19 cellular contexts compared by ENCODE assay signal in the genomic region with DNA sequence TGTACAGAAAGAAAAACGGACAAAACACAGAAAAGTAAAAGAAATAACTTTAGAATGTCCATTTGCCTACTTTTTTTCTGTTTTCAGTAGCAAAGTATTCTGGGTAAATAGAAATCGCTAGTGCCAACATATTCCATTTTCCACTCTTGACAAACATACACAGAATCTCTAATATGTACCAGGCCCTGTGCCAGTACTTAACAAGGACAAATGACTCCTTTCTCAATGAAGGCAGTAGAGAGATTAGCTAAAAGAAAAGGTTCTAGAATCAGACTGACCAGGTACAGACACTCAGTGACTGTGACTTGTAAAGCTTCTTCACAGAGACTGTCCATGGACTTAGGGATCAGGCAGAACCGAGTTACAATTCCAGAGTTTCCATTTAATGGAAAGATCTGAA.
DNase-seq lines count a peak whose midpoint lies in the region; ATAC-seq, FAIRE-seq and TF ChIP-seq lines count a peak whose summit lies in the region.
"Had no signal": no experiment of that assay in that cellular context is flagged by ENCODE, and none has a peak within 500 bp of the region (broad histone marks: within the 10 kb centered on the region; RNA-seq: fewer than 3 reads in every experiment).

No MANE protein-coding gene starts in this region.

- H3K27me3 ChIP-seq in adipocyte (replicated peaks; ENCODE audit: control insufficient read depth, insufficient read depth, low read length), result no peaks in the 10 kb centered on the region
- H3K27me3 ChIP-seq in pancreas, result no peaks in the 10 kb centered on the region
- no peaks in the 10 kb centered on the region for H3K27me3 ChIP-seq in sigmoid colon
- H3K27me3 ChIP-seq in esophagus muscularis mucosa, result no peaks in the 10 kb centered on the region
- H3K27me3 ChIP-seq: SJCRH30 had no signal

- TF ChIP-seq EP300 in sigmoid colon (IDR thresholded peaks at IDR 0.05), result no peak
- no peak for TF ChIP-seq EP300 in esophagus muscularis mucosa (IDR thresholded peaks at IDR 0.05)

- H3K9me3 ChIP-seq in adipocyte (ENCODE audit: control insufficient read depth, low read length), result no peaks in the 10 kb centered on the region
- H3K9me3 ChIP-seq in pancreas, result no peaks in the 10 kb centered on the region
- no peaks in the 10 kb centered on the region for H3K9me3 ChIP-seq in sigmoid colon
- H3K9me3 ChIP-seq in esophagus muscularis mucosa, result peaks cover 0 to 6% (median 0%) of the 10 kb centered on the region in 4 donors
- H3K9me3 ChIP-seq: Caco-2, SJCRH30 had no signal

- H3K4me1 ChIP-seq in adipocyte (ENCODE audit: control insufficient read depth, insufficient read depth, low read length) (peaks cover 26% of the 10 kb centered on the region), pancreas (no peaks in the 10 kb centered on the region), sigmoid colon (peaks cover 0 to 32% (median 5%) of the 10 kb centered on the region in 4 donors), esophagus muscularis mucosa (peaks cover 0 to 31% (median 15%) of the 10 kb centered on the region in 4 donors)
- H3K4me1 ChIP-seq: Caco-2, SJCRH30 had no signal

- H3K27ac ChIP-seq in pancreas (no peak overlapping the region), sigmoid colon (peak overlapping the region in 1 of 4 donors; percentile 33), esophagus muscularis mucosa (replicated peaks in 1 of 4) (peak overlapping the region in 1 of 4 donors; percentile 7)
- H3K27ac ChIP-seq: SJCRH30 had no signal

- no peak for TF ChIP-seq POLR2A in sigmoid colon (IDR thresholded peaks at IDR 0.05)
- no peak for TF ChIP-seq POLR2A in esophagus muscularis mucosa (IDR thresholded peaks at IDR 0.05; ENCODE audit: low read depth)

- H3K36me3 ChIP-seq in adipocyte (ENCODE audit: control insufficient read depth, insufficient read depth, low read length, severe bottlenecking) (no peaks in the 10 kb centered on the region), pancreas (no peaks in the 10 kb centered on the region), sigmoid colon (no peaks in the 10 kb centered on the region), esophagus muscularis mucosa (no peaks in the 10 kb centered on the region)
- H3K36me3 ChIP-seq: SJCRH30 had no signal

- peak in 3 of 4 donors; percentile 66 to 80 (median 77) for ATAC-seq in pancreas

- H3K4me3 ChIP-seq in adipocyte (ENCODE audit: low read length) (no peak overlapping the region), pancreas (no peak overlapping the region), sigmoid colon (no peak overlapping the region), esophagus muscularis mucosa (no peak overlapping the region)
- H3K4me3 ChIP-seq: SJCRH30 had no signal

- intact Hi-C loops in pancreas (cut with DNase I), result no loop called here
- intact Hi-C loops in sigmoid colon (cut with DNase I), result no loop called here
- intact Hi-C loops in esophagus muscularis mucosa (cut with DNase I), result no loop called here

- DNase-seq in NCI-H2171 treated with DMSO at 0.1 percent for 48 hours (lab: John Stamatoyannopoulos, UW), result peak; percentile 62
- no peak for DNase-seq in NCI-H2171 (lab: John Stamatoyannopoulos, UW)
- peak; percentile 44 for DNase-seq in NCI-H2029 treated with DMSO at 0.1 percent for 48 hours (lab: John Stamatoyannopoulos, UW)
- peak; percentile 25 for DNase-seq in adipocyte (ENCODE audit: low read depth)
- DNase-seq in pancreas, result no peak
- no peak for DNase-seq in sigmoid colon
- DNase-seq in esophagus muscularis mucosa (ENCODE audit: extremely low spot score), result no peak
- DNase-seq in kidney glomerular epithelial cell (lab: John Stamatoyannopoulos, UW), result no peak
- DNase-seq: 8988T; Caco-2; CD4-positive, alpha-beta T cell; H7; HFFc6; KG1; NCI-H1417; NCI-H1930; NCI-H510A; SJCRH30 had no signal

- no peak overlapping the region for H3K9ac ChIP-seq in adipocyte (ENCODE audit: low read length)

- FAIRE-seq in pancreas (lab: Jason Lieb, UNC), result no peak
- FAIRE-seq: GM12891 had no signal

- TF ChIP-seq CTCF in pancreas (IDR thresholded peaks at IDR 0.05) (no peak), sigmoid colon (IDR thresholded peaks at IDR 0.05) (no peak), esophagus muscularis mucosa (IDR thresholded peaks at IDR 0.05) (no peak)

- 31 to 35% methylated on average over 3 of the region's 3 CpGs for WGBS in pancreas, 2 donors
- WGBS in sigmoid colon, 2 donors, result 65 to 76% methylated on average over 3 of the region's 3 CpGs
- 74% methylated on average over 3 of the region's 3 CpGs for WGBS in esophagus muscularis mucosa

Comparison
In these comparisons a context has a peak if more than half of its experiments do, and no peak if none do; other contexts are left out.
1. DNase-seq: peak in NCI-H2171 treated with DMSO at 0.1 percent for 48 hours (single experiment), NCI-H2029 treated with DMSO at 0.1 percent for 48 hours (single experiment) and adipocyte (single experiment); none in NCI-H2171 (single experiment), pancreas (0 of 6), sigmoid colon (single experiment), esophagus muscularis mucosa (single experiment) and kidney glomerular epithelial cell (single experiment).